ENCODE assay signal across 8 cellular contexts in the genomic region with DNA sequence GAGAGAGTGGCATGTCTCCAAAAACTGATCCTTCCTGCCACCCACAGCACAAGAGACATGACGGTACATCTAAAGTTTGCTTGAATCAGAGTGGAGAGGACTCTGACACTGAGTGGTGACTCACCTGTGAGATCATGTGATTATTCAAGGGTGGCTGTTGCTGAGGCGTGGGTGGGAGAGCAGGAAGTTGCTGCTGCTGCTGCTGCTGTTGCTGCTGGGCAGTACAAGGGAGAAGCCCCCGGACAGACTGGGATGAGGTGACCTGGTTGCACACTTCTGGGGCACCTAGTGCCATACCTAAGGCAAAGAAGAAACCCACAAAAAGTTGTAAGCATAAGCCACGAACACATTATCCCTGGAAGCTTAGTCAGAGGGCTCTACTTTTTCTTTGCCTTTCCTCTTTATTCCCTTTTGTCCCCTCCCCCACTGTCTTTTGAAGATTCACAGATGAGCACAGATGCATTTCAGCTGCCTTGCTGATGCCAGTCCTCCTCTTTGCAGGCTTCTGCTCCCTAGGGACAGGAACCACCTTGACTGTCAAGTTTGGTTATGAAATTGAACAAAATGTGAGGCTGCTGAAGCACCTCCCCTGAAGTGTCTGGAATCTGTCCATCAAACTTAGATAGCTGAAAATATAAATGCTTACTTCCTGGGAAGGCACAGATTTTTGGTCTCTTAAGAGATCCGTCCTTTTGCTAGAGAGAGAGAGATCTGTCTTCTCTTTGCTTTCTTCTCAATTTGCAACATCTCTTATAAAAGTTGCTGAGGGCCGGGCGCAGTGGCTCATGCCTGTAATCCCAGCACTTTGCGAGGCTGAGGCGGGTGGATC.
DNase-seq lines count a peak whose midpoint lies in the region; ATAC-seq and TF ChIP-seq lines count a peak whose summit lies in the region.

No MANE protein-coding gene starts in this region.

- POLR2A ChIA-PET in AG04449 (lab: Yijun Ruan, JAX): interaction anchor here (0.7 kb wide), 1 partner anchor 9 kb away, joined by 4 read pairs; no protein-coding TSS in a partner anchor
- POLR2A ChIA-PET in RWPE1 (lab: Yijun Ruan, JAX; ENCODE audit: low non-redundant PET): no interaction called here

- peak overlapping the region; percentile 29 for H3K4me3 Mint-ChIP-seq in activated naive CD4-positive, alpha-beta T cell treated with anti-CD3 and anti-CD28 coated beads, Interleukin-2, amount 10 ng/mL, durations not matched to agents 7 days and 5 days

- H3K4me3 ChIP-seq in AG04449 (ENCODE audit: low read depth, low read length): no peak overlapping the region

- CTCF ChIA-PET in AG04449 (lab: Yijun Ruan, JAX) (interaction anchor here (1.1 to 2.1 kb wide), 9 partner anchors 15 to 175 kb away, joined by 3 to 7 read pairs (median 4); no protein-coding TSS in a partner anchor), RWPE1 (lab: Yijun Ruan, JAX) (interaction anchor here (0.6 to 1.4 kb wide), 2 partner anchors 10 to 745 kb away, joined by 3 read pairs; no protein-coding TSS in a partner anchor)
- CTCF ChIA-PET in activated naive CD4-positive, alpha-beta T cell treated with anti-CD3 and anti-CD28 coated beads, Interleukin-2, amount 10 ng/mL, durations not matched to agents 7 days and 5 days (lab: Charles Lee): no interaction called here

- peak; percentile 79 for DNase-seq in AG04449 (ENCODE audit: low read depth, low spot score)
- DNase-seq in RWPE1 (ENCODE audit: low spot score): peak; percentile 86
- peak; percentile 77 for DNase-seq in activated naive CD4-positive, alpha-beta T cell treated with anti-CD3 and anti-CD28 coated beads, Interleukin-2, amount 10 ng/mL, durations not matched to agents 7 days and 5 days
- peak; percentile 97 for DNase-seq in islet precursor cell
- DNase-seq in stimulated activated CD4-positive, alpha-beta T cell treated with anti-CD3 and anti-CD28 coated beads, Interleukin-4, amount 100 ng/mL, for 24 hours: peak; percentile 83
- DNase-seq in NCI-H524 (lab: John Stamatoyannopoulos, UW): no peak

- peaks cover 20% of the 10 kb centered on the region for H3K4me1 Mint-ChIP-seq in activated naive CD4-positive, alpha-beta T cell treated with anti-CD3 and anti-CD28 coated beads, Interleukin-2, amount 10 ng/mL, durations not matched to agents 7 days and 5 days

- peak overlapping the region; percentile 91 for H3K27ac Mint-ChIP-seq in activated naive CD4-positive, alpha-beta T cell treated with anti-CD3 and anti-CD28 coated beads, Interleukin-2, amount 10 ng/mL, durations not matched to agents 7 days and 5 days

- H3K9me3 Mint-ChIP-seq in activated naive CD4-positive, alpha-beta T cell treated with anti-CD3 and anti-CD28 coated beads, Interleukin-2, amount 10 ng/mL, durations not matched to agents 7 days and 5 days: no peaks in the 10 kb centered on the region

- ATAC-seq in GM18868 (IDR thresholded peaks at IDR 0.05; ENCODE audit: unreplicated experiment) (peak; percentile 97), HG03097 (IDR thresholded peaks at IDR 0.05; ENCODE audit: low FRiP score, unreplicated experiment) (peak; percentile 72)

- peak overlapping the region; percentile 88 for H3K27ac ChIP-seq in RWPE1

- H3K27me3 Mint-ChIP-seq in activated naive CD4-positive, alpha-beta T cell treated with anti-CD3 and anti-CD28 coated beads, Interleukin-2, amount 10 ng/mL, durations not matched to agents 7 days and 5 days: no peaks in the 10 kb centered on the region

- H3K36me3 Mint-ChIP-seq in activated naive CD4-positive, alpha-beta T cell treated with anti-CD3 and anti-CD28 coated beads, Interleukin-2, amount 10 ng/mL, durations not matched to agents 7 days and 5 days: peaks cover 64% of the 10 kb centered on the region

- no peak for TF ChIP-seq CTCF in AG04449 (IDR thresholded peaks at IDR 0.05; ENCODE audit: insufficient read depth, low read length, missing control alignments)
- TF ChIP-seq CTCF in RWPE1 (conservative IDR thresholded peaks at IDR 0.05; ENCODE audit: low read depth): no peak

Comparison
In these comparisons a context has a peak if more than half of its experiments do, and no peak if none do; other contexts are left out.
1. DNase-seq: peak in AG04449 (single experiment), RWPE1 (single experiment), activated naive CD4-positive, alpha-beta T cell treated with anti-CD3 and anti-CD28 coated beads, Interleukin-2, amount 10 ng/mL, durations not matched to agents 7 days and 5 days (single experiment), islet precursor cell (single experiment) and stimulated activated CD4-positive, alpha-beta T cell treated with anti-CD3 and anti-CD28 coated beads, Interleukin-4, amount 100 ng/mL, for 24 hours (single experiment); none in NCI-H524 (0 of 2).